ENCODE assay signal across 20 cellular contexts in the genomic region with DNA sequence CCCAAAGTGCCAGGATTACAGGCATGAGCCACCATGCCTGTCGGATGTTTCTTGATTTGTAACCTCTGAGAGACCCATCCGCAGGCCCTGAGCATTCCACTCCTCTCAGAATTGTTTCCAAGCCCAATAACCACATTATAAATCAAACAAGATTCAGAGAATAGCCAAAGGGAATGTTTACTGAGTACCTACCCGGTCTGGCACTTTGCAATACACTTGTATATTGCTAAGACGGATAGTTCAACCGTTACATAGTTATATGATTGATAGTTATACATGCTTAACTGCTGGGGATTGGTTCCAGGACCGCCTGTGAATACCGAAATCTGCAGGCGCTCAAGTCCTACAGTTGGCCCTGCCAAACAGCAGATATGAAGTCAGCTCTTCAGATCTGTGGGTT. TPM values are rescaled to one million over a fixed set of nuclear protein-coding genes. Genes with fewer than 3 reads are reported as not detected.
DNase-seq lines count a peak whose midpoint lies in the region; ATAC-seq and TF ChIP-seq lines count a peak whose summit lies in the region.
"Had no signal": no experiment of that assay in that cellular context is flagged by ENCODE, and none has a peak within 500 bp of the region (broad histone marks: within the 10 kb centered on the region; RNA-seq: fewer than 3 reads in every experiment).

No MANE protein-coding gene starts in this region.

- ATAC-seq in activated T-cell treated with anti-CD3 and anti-CD28 coated beads, Interleukin-2, amount 50 U/mL, for 72 hours (replicated peaks in 1 of 2) = no peak
- ATAC-seq in activated CD8-positive, alpha-beta T cell treated with anti-CD3 and anti-CD28 coated beads for 36 hours = no peak
- ATAC-seq in stimulated activated memory B cell treated with anti-CD40 and anti-IgM and Interleukin-4, amounts not matched to agents 10 μg/mL and 1 μg/mL and 100 μg/mL, for 72 hours = no peak
- ATAC-seq: activated CD8-positive, alpha-beta memory T cell treated with anti-CD3 and anti-CD28 coated beads, Interleukin-2, amount 10 ng/mL, durations not matched to agents 7 days and 5 days; PC-3 had no signal

- H3K27ac Mint-ChIP-seq in activated T-cell treated with anti-CD3 and anti-CD28 coated beads, Interleukin-2, amount 50 U/mL, for 72 hours = peak overlapping the region; percentile 62
- peak overlapping the region; percentile 55 for H3K27ac Mint-ChIP-seq in activated CD8-positive, alpha-beta T cell treated with anti-CD3 and anti-CD28 coated beads for 36 hours
- peak overlapping the region; percentile 60 for H3K27ac Mint-ChIP-seq in stimulated activated memory B cell treated with anti-CD40 and anti-IgM and Interleukin-4, amounts not matched to agents 10 μg/mL and 1 μg/mL and 100 μg/mL, for 72 hours
- H3K27ac Mint-ChIP-seq: activated CD8-positive, alpha-beta memory T cell treated with anti-CD3 and anti-CD28 coated beads, Interleukin-2, amount 10 ng/mL, durations not matched to agents 7 days and 5 days had no signal

- H3K4me1 ChIP-seq in liver (ENCODE audit: control insufficient read depth in 4 of 4, insufficient read depth in 4 of 4, low read length in 3 of 4) = peaks cover 29 to 64% (median 45%) of the 10 kb centered on the region in 4 donors

- no peaks in the 10 kb centered on the region for H3K27me3 Mint-ChIP-seq in activated T-cell treated with anti-CD3 and anti-CD28 coated beads, Interleukin-2, amount 50 U/mL, for 72 hours (ENCODE audit: low read depth)
- no peaks in the 10 kb centered on the region for H3K27me3 Mint-ChIP-seq in activated CD8-positive, alpha-beta T cell treated with anti-CD3 and anti-CD28 coated beads for 36 hours
- H3K27me3 Mint-ChIP-seq in stimulated activated memory B cell treated with anti-CD40 and anti-IgM and Interleukin-4, amounts not matched to agents 10 μg/mL and 1 μg/mL and 100 μg/mL, for 72 hours = no peaks in the 10 kb centered on the region
- H3K27me3 Mint-ChIP-seq: activated CD8-positive, alpha-beta memory T cell treated with anti-CD3 and anti-CD28 coated beads, Interleukin-2, amount 10 ng/mL, durations not matched to agents 7 days and 5 days had no signal

- intact Hi-C loops in activated CD8-positive, alpha-beta T cell treated with anti-CD3 and anti-CD28 coated beads for 36 hours (cut with micrococcal nuclease) = loop anchor here (10.0 kb wide), 1 partner anchor 60 kb away; no protein-coding TSS in a partner anchor

- H3K9me3 Mint-ChIP-seq in activated T-cell treated with anti-CD3 and anti-CD28 coated beads, Interleukin-2, amount 50 U/mL, for 72 hours = no peaks in the 10 kb centered on the region
- H3K9me3 Mint-ChIP-seq in activated CD8-positive, alpha-beta T cell treated with anti-CD3 and anti-CD28 coated beads for 36 hours = no peaks in the 10 kb centered on the region
- no peaks in the 10 kb centered on the region for H3K9me3 Mint-ChIP-seq in stimulated activated memory B cell treated with anti-CD40 and anti-IgM and Interleukin-4, amounts not matched to agents 10 μg/mL and 1 μg/mL and 100 μg/mL, for 72 hours

- no peak overlapping the region for H3K4me3 Mint-ChIP-seq in activated T-cell treated with anti-CD3 and anti-CD28 coated beads, Interleukin-2, amount 50 U/mL, for 72 hours
- H3K4me3 Mint-ChIP-seq in activated CD8-positive, alpha-beta T cell treated with anti-CD3 and anti-CD28 coated beads for 36 hours = no peak overlapping the region
- no peak overlapping the region for H3K4me3 Mint-ChIP-seq in stimulated activated memory B cell treated with anti-CD40 and anti-IgM and Interleukin-4, amounts not matched to agents 10 μg/mL and 1 μg/mL and 100 μg/mL, for 72 hours
- H3K4me3 Mint-ChIP-seq: activated CD8-positive, alpha-beta memory T cell treated with anti-CD3 and anti-CD28 coated beads, Interleukin-2, amount 10 ng/mL, durations not matched to agents 7 days and 5 days had no signal

- no peak for DNase-seq in activated T-cell treated with anti-CD3 and anti-CD28 coated beads, Interleukin-2, amount 50 U/mL, for 72 hours
- DNase-seq in activated T-cell treated with anti-CD3 and anti-CD28 coated beads for 4 hours (no peak), CD1c-positive myeloid dendritic cell (ENCODE audit: extremely low spot score) (no peak), erythroblast (lab: John Stamatoyannopoulos, UW) (no peak)
- DNase-seq in activated CD8-positive, alpha-beta T cell treated with anti-CD3 and anti-CD28 coated beads for 36 hours = no peak
- no peak for DNase-seq in activated effector memory CD4-positive, alpha-beta T cell treated with anti-CD3 and anti-CD28 coated beads, Interleukin-2, amount 50 U/mL, for 16 hours
- DNase-seq: activated CD8-positive, alpha-beta memory T cell treated with anti-CD3 and anti-CD28 coated beads, Interleukin-2, amount 10 ng/mL, durations not matched to agents 7 days and 5 days; activated naive CD4-positive, alpha-beta T cell treated with Interleukin-2 at 50 U/mL for 16 hours; mesendoderm; MM.1S; NCI-H2029; NCI-H526; nucleus accumbens; stimulated activated naive CD4-positive, alpha-beta T cell had no signal

- H3K9ac ChIP-seq in liver (ENCODE audit: low read depth in 1 of 2, low read length in 2 of 2) = no peak overlapping the region

- peaks cover 0 to 5% of the 10 kb centered on the region in 2 donors for H3K36me3 Mint-ChIP-seq in activated T-cell treated with anti-CD3 and anti-CD28 coated beads, Interleukin-2, amount 50 U/mL, for 72 hours (ENCODE audit: insufficient read depth in 2 of 2)
- peaks cover 21% of the 10 kb centered on the region for H3K36me3 Mint-ChIP-seq in activated CD8-positive, alpha-beta T cell treated with anti-CD3 and anti-CD28 coated beads for 36 hours (ENCODE audit: low read depth)
- peaks cover 24% of the 10 kb centered on the region for H3K36me3 Mint-ChIP-seq in stimulated activated memory B cell treated with anti-CD40 and anti-IgM and Interleukin-4, amounts not matched to agents 10 μg/mL and 1 μg/mL and 100 μg/mL, for 72 hours

- H3K9me3 ChIP-seq in liver (ENCODE audit: control insufficient read depth in 4 of 4, low read length in 3 of 4) = no peaks in the 10 kb centered on the region
- H3K9me3 ChIP-seq: HAP-1 had no signal

- TF ChIP-seq RAD21 in liver (IDR thresholded peaks at IDR 0.05) = no peak

- H3K4me1 Mint-ChIP-seq in activated T-cell treated with anti-CD3 and anti-CD28 coated beads, Interleukin-2, amount 50 U/mL, for 72 hours (ENCODE audit: low read depth) = peaks cover 40% of the 10 kb centered on the region
- peaks cover 33% of the 10 kb centered on the region for H3K4me1 Mint-ChIP-seq in activated CD8-positive, alpha-beta T cell treated with anti-CD3 and anti-CD28 coated beads for 36 hours (ENCODE audit: low read depth)
- H3K4me1 Mint-ChIP-seq in stimulated activated memory B cell treated with anti-CD40 and anti-IgM and Interleukin-4, amounts not matched to agents 10 μg/mL and 1 μg/mL and 100 μg/mL, for 72 hours = peaks cover 45% of the 10 kb centered on the region

- no peaks in the 10 kb centered on the region for H3K27me3 ChIP-seq in liver (ENCODE audit: control insufficient read depth in 4 of 4, insufficient read depth in 4 of 4, low read length in 3 of 4)

- WGBS in liver = 60% methylated on average over 8 of the region's 8 CpGs

- CTCF ChIA-PET in activated CD8-positive, alpha-beta T cell treated with anti-CD3 and anti-CD28 coated beads for 36 hours (lab: Charles Lee) = interaction anchor here (2.9 kb wide), 1 partner anchor 28 kb away, joined by 10 read pairs; no protein-coding TSS in a partner anchor

- H3K4me3 ChIP-seq in liver (ENCODE audit: low read depth in 1 of 3, low read length in 3 of 3) = no peak overlapping the region
- H3K4me3 ChIP-seq: HAP-1 had no signal

- TF ChIP-seq POLR2A in erythroblast (IDR thresholded peaks at IDR 0.05; ENCODE audit: low read length) = no peak

- TF ChIP-seq CTCF in activated CD8-positive, alpha-beta T cell treated with anti-CD3 and anti-CD28 coated beads for 36 hours (IDR thresholded peaks at IDR 0.05) = no peak
- TF ChIP-seq CTCF in liver (IDR thresholded peaks at IDR 0.05; ENCODE audit: low read depth, low read length, missing input control) = no peak

- peak overlapping the region; percentile 67 to 84 for H3K27ac ChIP-seq in liver (ENCODE audit: low read depth in 1 of 2, low read length in 2 of 2)
- H3K27ac ChIP-seq: VCaP had no signal

- POLR2A ChIA-PET in activated CD8-positive, alpha-beta T cell treated with anti-CD3 and anti-CD28 coated beads for 36 hours (lab: Charles Lee) = interaction anchor here (0.7 to 1.0 kb wide), 2 partner anchors 20 to 70 kb away, joined by 3 to 4 read pairs; partner anchors contain the start of gene VKORC1

- H3K36me3 ChIP-seq in liver (ENCODE audit: control insufficient read depth in 4 of 4, insufficient read depth in 3 of 4, low read depth in 1 of 4, low read length in 3 of 4) = peaks cover 0 to 10% (median 6%) of the 10 kb centered on the region in 4 donors

TF ChIP-seq in liver, 16 proteins besides CTCF, POLR2A, EP300 and RAD21:
- TF ChIP-seq SP1 (IDR thresholded peaks at IDR 0.05) (no peak), RXRA (IDR thresholded peaks at IDR 0.05) (no peak), NR2F2 (IDR thresholded peaks at IDR 0.05) (no peak)

RNA-seq across cellular contexts. Expression of gene KAT8, which starts 3.0 kb away (rescaled TPM):
- 10 to 100 TPM; 50.8 to 55.5 TPM for total RNA-seq in activated T-cell treated with anti-CD3 and anti-CD28 coated beads, Interleukin-2, amount 50 U/mL, for 72 hours
- total RNA-seq in activated CD8-positive, alpha-beta T cell treated with anti-CD3 and anti-CD28 coated beads for 36 hours = 10 to 100 TPM; 55.6 to 58.7 TPM
- total RNA-seq in liver = 10 to 100 TPM; 20.9 to 37.4 TPM
- 10 to 100 TPM; 15.9 to 18.3 TPM for polyA plus RNA-seq in liver

RNA-seq across cellular contexts. Expression of gene BCKDK, which starts 6.3 kb away (rescaled TPM):
- total RNA-seq in activated T-cell treated with anti-CD3 and anti-CD28 coated beads, Interleukin-2, amount 50 U/mL, for 72 hours = 10 to 100 TPM; 21.6 to 24.5 TPM
- 10 to 100 TPM; 55.1 to 58.7 TPM for total RNA-seq in activated CD8-positive, alpha-beta T cell treated with anti-CD3 and anti-CD28 coated beads for 36 hours
- total RNA-seq in liver = 10 to 100 TPM; 10.0 to 29.5 TPM
- 10 to 100 TPM; 40.2 to 41.6 TPM for polyA plus RNA-seq in liver

RNA-seq across cellular contexts. Expression of gene VKORC1, which starts 19.9 kb away (rescaled TPM):
- 10 to 100 TPM; 52.2 to 55.6 TPM for total RNA-seq in activated T-cell treated with anti-CD3 and anti-CD28 coated beads, Interleukin-2, amount 50 U/mL, for 72 hours
- total RNA-seq in activated CD8-positive, alpha-beta T cell treated with anti-CD3 and anti-CD28 coated beads for 36 hours = 10 to 100 TPM; 68.5 to 71.5 TPM
- total RNA-seq in liver = 100 to 1,000 TPM in 1 of 2 donors, 10 to 100 TPM in 1; 29.9 to 166 TPM
- polyA plus RNA-seq in liver = 100 to 1,000 TPM; 360 to 519 TPM

RNA-seq across cellular contexts. Expression of gene PRSS8, which starts 21.1 kb away (rescaled TPM):
- total RNA-seq in activated T-cell treated with anti-CD3 and anti-CD28 coated beads, Interleukin-2, amount 50 U/mL, for 72 hours = not detected
- total RNA-seq in activated CD8-positive, alpha-beta T cell treated with anti-CD3 and anti-CD28 coated beads for 36 hours = not detected
- total RNA-seq in liver = 1 to 10 TPM; 1.1 to 8.3 TPM
- polyA plus RNA-seq in liver = 10 to 100 TPM in 1 of 2 donors, 1 to 10 TPM in 1; 8.5 to 50.1 TPM
- total RNA-seq: activated CD8-positive, alpha-beta memory T cell treated with anti-CD3 and anti-CD28 coated beads, Interleukin-2, amount 10 ng/mL, durations not matched to agents 7 days and 5 days; frontal cortex had no signal

RNA-seq across cellular contexts. Expression of gene PRSS53, which starts 25.7 kb away (rescaled TPM):
- total RNA-seq in activated T-cell treated with anti-CD3 and anti-CD28 coated beads, Interleukin-2, amount 50 U/mL, for 72 hours = 1 to 10 TPM; 6.2 to 7.7 TPM
- total RNA-seq in activated CD8-positive, alpha-beta T cell treated with anti-CD3 and anti-CD28 coated beads for 36 hours = 1 to 10 TPM; 5.5 to 8.6 TPM
- 10 to 100 TPM in 1 of 2 donors, under 1 TPM in 1; 0.51 to 14.5 TPM for total RNA-seq in liver
- 1 to 10 TPM; 1.6 to 4.4 TPM for polyA plus RNA-seq in liver
